Comparison of ENCODE assay signal across 12 cellular contexts in genomic region chr22:46047226-46047625, GRCh38.
A peak's percentile ranks its signal among the peaks of the same experiment; 100 is the strongest.
DNase-seq lines count a peak whose midpoint lies in the region; ATAC-seq and TF ChIP-seq lines count a peak whose summit lies in the region.
"Had no signal": no experiment of that assay in that cellular context is flagged by ENCODE, and none has a peak within 500 bp of the region (broad histone marks: within the 10 kb centered on the region; RNA-seq: fewer than 3 reads in every experiment).

No MANE protein-coding gene starts in this region.

- ATAC-seq in upper lobe of left lung (ENCODE audit: low FRiP score in 2 of 2) (no peak), HG03175 (IDR thresholded peaks at IDR 0.05; ENCODE audit: unreplicated experiment) (no peak)

- H3K27ac ChIP-seq in breast epithelium (peak overlapping the region; percentile 99 to 100), mammary epithelial cell (ENCODE audit: insufficient read depth, low read depth, low read length) (no peak overlapping the region), epithelial cell of prostate (peak overlapping the region; percentile 79), neutrophil (peak overlapping the region; percentile 88), upper lobe of left lung (peak overlapping the region; percentile 90 to 100 (median 96))

- peaks cover 10 to 35% of the 10 kb centered on the region in 2 donors for H3K4me1 ChIP-seq in breast epithelium
- peaks cover 51% of the 10 kb centered on the region for H3K4me1 ChIP-seq in mammary epithelial cell (ENCODE audit: insufficient read depth, low read length)
- H3K4me1 ChIP-seq in neutrophil (ENCODE audit: control insufficient read depth in 1 of 2, insufficient read depth in 1 of 2, low read depth in 1 of 2, low read length in 1 of 2), result peaks cover 91 to 92% of the 10 kb centered on the region in 2 experiments
- H3K4me1 ChIP-seq in upper lobe of left lung, result peaks cover 61 to 90% (median 69%) of the 10 kb centered on the region in 4 donors

- no peak overlapping the region for H3K9ac ChIP-seq in mammary epithelial cell (ENCODE audit: insufficient read depth, low read length)

- no TSS peak for BruUV-seq in mammary epithelial cell (replicated peaks; lab: Mats Ljungman, UMichigan)

- dilution Hi-C loops in mammary epithelial cell (cut with HindIII; ENCODE audit: low sequenced_read_pairs), result no loop called here

- intact Hi-C loops in breast epithelium (cut with DNase I; ENCODE audit: low total_unique reads), result no loop called here
- intact Hi-C loops in mammary epithelial cell (cut with micrococcal nuclease), result no loop called here

- no peak for TF ChIP-seq CTCF in breast epithelium (IDR thresholded peaks at IDR 0.05)
- TF ChIP-seq CTCF in mammary epithelial cell (conservative IDR thresholded peaks at IDR 0.05 in 1 of 2, IDR thresholded peaks at IDR 0.05 in 1 of 2; ENCODE audit: extremely low read depth in 1 of 2, insufficient read depth in 1 of 2, low read depth in 1 of 2, low read length in 2 of 2), result no peak
- TF ChIP-seq CTCF in neutrophil (IDR thresholded peaks at IDR 0.05), result no peak
- TF ChIP-seq CTCF in upper lobe of left lung (IDR thresholded peaks at IDR 0.05), result no peak

- H3K36me3 ChIP-seq in breast epithelium (no peaks in the 10 kb centered on the region), mammary epithelial cell (ENCODE audit: insufficient read depth, low read length) (no peaks in the 10 kb centered on the region), neutrophil (no peaks in the 10 kb centered on the region), upper lobe of left lung (no peaks in the 10 kb centered on the region)

- CTCF ChIA-PET in mammary epithelial cell (lab: Charles Lee; ENCODE audit: low non-redundant PET), result interaction anchor here (0.6 kb wide), 1 partner anchor 28 kb away, joined by 3 read pairs; no protein-coding TSS in a partner anchor

- DNase-seq in breast epithelium (ENCODE audit: low spot score in 2 of 2), result peak; percentile 45 to 57
- no peak for DNase-seq in mammary epithelial cell
- no peak for DNase-seq in epithelial cell of prostate (ENCODE audit: low read depth, low spot score)
- peak in 1 of 2 donors; percentile 17 for DNase-seq in upper lobe of left lung
- DNase-seq in activated naive CD4-positive, alpha-beta T cell (lab: John Stamatoyannopoulos, UW), result no peak
- DNase-seq in NCI-H226, result no peak
- DNase-seq: activated CD4-positive, alpha-beta T cell treated with anti-CD3 and anti-CD28 coated beads for 48 hours; NCI-H1092; NCI-H774; stimulated activated naive CD4-positive, alpha-beta T cell had no signal

- H3K9me3 ChIP-seq in breast epithelium (no peaks in the 10 kb centered on the region), mammary epithelial cell (replicated peaks; ENCODE audit: insufficient read depth, low read length) (no peaks in the 10 kb centered on the region), neutrophil (no peaks in the 10 kb centered on the region), upper lobe of left lung (no peaks in the 10 kb centered on the region)

- TF ChIP-seq EP300 in upper lobe of left lung (IDR thresholded peaks at IDR 0.05), result no peak

- TF ChIP-seq POLR2A in breast epithelium (IDR thresholded peaks at IDR 0.05), result no peak
- no peak for TF ChIP-seq POLR2A in upper lobe of left lung (IDR thresholded peaks at IDR 0.05)

- no peak overlapping the region for H2AFZ ChIP-seq in mammary epithelial cell (ENCODE audit: low read depth, low read length)

- peak overlapping the region in 2 of 3 donors; percentile 76 to 83 for H3K4me3 ChIP-seq in breast epithelium
- H3K4me3 ChIP-seq in mammary epithelial cell (replicated peaks in 1 of 3; ENCODE audit: insufficient read depth in 1 of 3, low read depth in 2 of 3, low read length in 3 of 3), result no peak overlapping the region
- H3K4me3 ChIP-seq in neutrophil (ENCODE audit: low read depth in 1 of 2, low read length in 1 of 2), result peak overlapping the region; percentile 38 to 82
- no peak overlapping the region for H3K4me3 ChIP-seq in upper lobe of left lung

- H4K20me1 ChIP-seq in mammary epithelial cell (ENCODE audit: insufficient read depth, low read length), result no peaks in the 10 kb centered on the region

- peaks cover 7% of the 10 kb centered on the region for H3K79me2 ChIP-seq in mammary epithelial cell (ENCODE audit: insufficient read depth, low read length)

- in situ Hi-C loops in mammary epithelial cell (cut with MboI; ENCODE audit: low sequenced_read_pairs in 2 of 2), result no loop called here

- 74% methylated on average over 10 of the region's 13 CpGs for WGBS in mammary epithelial cell (ENCODE audit: low coverage, missing lambda C conversion rate)
- 81 to 85% methylated on average over 13 of the region's 13 CpGs for WGBS in upper lobe of left lung, 2 donors

- H3K27me3 ChIP-seq in breast epithelium (no peaks in the 10 kb centered on the region), mammary epithelial cell (ENCODE audit: insufficient read depth, low read length) (no peaks in the 10 kb centered on the region), neutrophil (no peaks in the 10 kb centered on the region), upper lobe of left lung (no peaks in the 10 kb centered on the region)

- no peak overlapping the region for H3K4me2 ChIP-seq in mammary epithelial cell (ENCODE audit: insufficient read depth, low read depth, low read length)

Comparison
In these comparisons a context has a peak if more than half of its experiments do, and no peak if none do; other contexts are left out.
1. DNase-seq: peak in breast epithelium (2 of 2); none in mammary epithelial cell (single experiment), epithelial cell of prostate (single experiment), activated naive CD4-positive, alpha-beta T cell (0 of 4) and NCI-H226 (single experiment).
2. H3K4me3 ChIP-seq: peak in breast epithelium (2 of 3) and neutrophil (2 of 2); none in mammary epithelial cell (0 of 3) and upper lobe of left lung (0 of 4).